15 cellular contexts compared by ENCODE assay signal in the genomic region with DNA sequence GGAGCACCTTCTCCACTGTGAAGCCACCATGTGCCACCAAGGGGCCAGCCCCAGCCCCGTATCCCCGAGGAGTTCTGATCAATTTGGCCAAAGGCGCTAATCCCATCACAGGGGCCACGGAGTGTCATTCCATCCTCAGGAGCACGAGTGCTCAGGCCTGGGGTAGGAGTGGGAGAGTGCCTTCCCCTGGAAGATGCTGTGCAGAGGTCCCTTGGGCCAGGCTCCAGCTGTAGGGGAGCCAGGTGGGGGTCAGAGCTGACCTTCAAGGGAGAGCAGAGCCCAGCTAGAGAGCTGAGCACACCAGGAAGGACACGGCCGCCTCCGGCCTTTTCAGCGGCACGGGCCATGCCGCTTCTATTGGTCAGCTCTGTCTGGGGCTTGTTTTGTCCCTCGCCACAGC.
DNase-seq lines count a peak whose midpoint lies in the region; ATAC-seq, FAIRE-seq and TF ChIP-seq lines count a peak whose summit lies in the region.
"Had no signal": no experiment of that assay in that cellular context is flagged by ENCODE, and none has a peak within 500 bp of the region (broad histone marks: within the 10 kb centered on the region; RNA-seq: fewer than 3 reads in every experiment).

No MANE protein-coding gene starts in this region.

- no peak overlapping the region for H3K9ac ChIP-seq in H1 (replicated peaks in 1 of 4; ENCODE audit: extremely low read depth in 1 of 4, low read depth in 3 of 4, low read length in 3 of 4)
- H3K9ac ChIP-seq in neuronal stem cell (ENCODE audit: low read depth, low read length, poor library complexity), result no peak overlapping the region
- H3K9ac ChIP-seq: BLaER1 treated with 17β-estradiol and CSF1 and Interleukin-3, amounts not matched to agents 10 nM and 100 nM; GM23248 had no signal

- no peak overlapping the region for H2BK15ac ChIP-seq in H1 (ENCODE audit: low read length)
- H2BK15ac ChIP-seq in neuronal stem cell (ENCODE audit: low read length), result no peak overlapping the region

- H3K4me3 ChIP-seq in H1 (ENCODE audit: extremely low read depth in 1 of 4, insufficient read depth in 2 of 4, low read depth in 3 of 4, low read length in 4 of 4) (no peak overlapping the region), neuronal stem cell (ENCODE audit: low read length in 2 of 2) (no peak overlapping the region)
- H3K4me3 ChIP-seq: BLaER1 treated with 17β-estradiol and CSF1 and Interleukin-3, amounts not matched to agents 10 nM and 100 nM; GM23248 had no signal

- peak overlapping the region; percentile 56 for H2BK120ac ChIP-seq in H1 (replicated peaks; ENCODE audit: low read depth, low read length)
- no peak overlapping the region for H2BK120ac ChIP-seq in neuronal stem cell (ENCODE audit: low read depth, low read length)

- H3K4me2 ChIP-seq in H1 (ENCODE audit: insufficient read depth in 1 of 2, low read depth in 2 of 2, low read length in 2 of 2) (no peak overlapping the region), neuronal stem cell (ENCODE audit: insufficient read depth, low read length, poor library complexity, severe bottlenecking) (no peak overlapping the region)
- H3K4me2 ChIP-seq: BLaER1 treated with 17β-estradiol and CSF1 and Interleukin-3, amounts not matched to agents 10 nM and 100 nM had no signal

- no peak overlapping the region; the same call in 1 of the 2 replicates for H4K8ac ChIP-seq in H1 (ENCODE audit: extremely low read depth, insufficient read depth, low read length)
- no peak overlapping the region for H4K8ac ChIP-seq in neuronal stem cell (ENCODE audit: low read depth, low read length)

- no peak overlapping the region for H3K27ac ChIP-seq in H1 (ENCODE audit: low read depth, low read length)
- no peak overlapping the region for H3K27ac ChIP-seq in neuronal stem cell (replicated peaks; ENCODE audit: low read length)
- H3K27ac ChIP-seq: BLaER1 treated with 17β-estradiol and CSF1 and Interleukin-3, amounts not matched to agents 10 nM and 100 nM; GM23248 had no signal

- H3K79me1 ChIP-seq in H1 (ENCODE audit: low read depth, low read length) (no peaks in the 10 kb centered on the region; the same call in 1 of the 2 replicates), neuronal stem cell (ENCODE audit: low read depth, low read length) (no peaks in the 10 kb centered on the region)

- CTCF ChIA-PET in H1 (lab: Charles Lee; ENCODE audit: partially characterized antibody), result interaction anchor here (1.1 kb wide), 1 partner anchor 65 kb away, joined by 3 read pairs; no protein-coding TSS in a partner anchor

- no peak for TF ChIP-seq POLR2A in H1 (IDR thresholded peaks at IDR 0.05; ENCODE audit: control extremely low read depth in 1 of 2, low read depth in 2 of 2, low read length in 2 of 2)

- H3K23ac ChIP-seq in H1 (ENCODE audit: insufficient read length) (no peak overlapping the region), neuronal stem cell (ENCODE audit: low read depth, low read length, poor library complexity) (no peak overlapping the region)

- H3K36me3 ChIP-seq in H1 (ENCODE audit: control insufficient read depth in 2 of 4, insufficient read depth in 4 of 4, low read length in 3 of 4) (no peaks in the 10 kb centered on the region), neuronal stem cell (replicated peaks in 1 of 2; ENCODE audit: control insufficient read depth in 2 of 2, insufficient read depth in 2 of 2, low read length in 2 of 2) (no peaks in the 10 kb centered on the region)
- H3K36me3 ChIP-seq: BLaER1 treated with 17β-estradiol and CSF1 and Interleukin-3, amounts not matched to agents 10 nM and 100 nM had no signal

- peak overlapping the region; percentile 99; the same call in 1 of the 2 replicates for H2BK20ac ChIP-seq in H1 (ENCODE audit: low read length)

- H3K27me3 ChIP-seq in H1 (replicated peaks in 1 of 4; ENCODE audit: control insufficient read depth in 3 of 4, extremely low read depth in 1 of 4, insufficient read depth in 3 of 4, low read length in 3 of 4), result peaks cover 0 to 4% (median 0%) of the 10 kb centered on the region in 4 experiments; a peak in 3 of 7 replicates
- H3K27me3 ChIP-seq in neuronal stem cell (ENCODE audit: control insufficient read depth in 3 of 3, insufficient read depth in 3 of 3, low read depth in 1 of 3, low read length in 3 of 3), result peaks cover 0 to 12% (median 4%) of the 10 kb centered on the region in 3 experiments
- H3K27me3 ChIP-seq: BLaER1 treated with 17β-estradiol and CSF1 and Interleukin-3, amounts not matched to agents 10 nM and 100 nM had no signal

- H4K20me1 ChIP-seq in H1 (replicated peaks in 1 of 2; ENCODE audit: control insufficient read depth in 1 of 2, insufficient read depth in 2 of 2, low read length in 2 of 2), result no peaks in the 10 kb centered on the region
- H4K20me1 ChIP-seq: BLaER1 treated with 17β-estradiol and CSF1 and Interleukin-3, amounts not matched to agents 10 nM and 100 nM had no signal

- no peak for FAIRE-seq in H1 (lab: Jason Lieb, UNC)
- FAIRE-seq: A204.1 had no signal

- TF ChIP-seq CTCF in natural killer cell (IDR thresholded peaks at IDR 0.05) (no peak), H1 (IDR thresholded peaks at IDR 0.05; ENCODE audit: control extremely low read depth in 1 of 3, insufficient read depth in 1 of 3, low read depth in 1 of 3, low read length in 3 of 3) (no peak), omental fat pad (IDR thresholded peaks at IDR 0.05) (no peak)

- peak; percentile 18 for DNase-seq in natural killer cell treated with Interleukin-12 subunit alpha and Interleukin-12 subunit beta and Interleukin-15 and Interleukin-18, amount 100 ng/mL, for 72 hours (ENCODE audit: low spot score)
- DNase-seq in natural killer cell (no peak), H1 (ENCODE audit: low read depth in 1 of 2, low spot score in 2 of 2) (peak in 1 of 2 experiments; percentile 41), neuronal stem cell (ENCODE audit: low spot score) (no peak), omental fat pad (ENCODE audit: low spot score) (no peak), AG08396 (ENCODE audit: low spot score) (no peak)
- DNase-seq: Calu3; CD4-positive, CD25-positive, alpha-beta regulatory T cell; DMS 273 treated with DMSO at 0.1 percent for 48 hours; GM23248; H7; IMR-90 had no signal

- no peak overlapping the region for H3K56ac ChIP-seq in H1 (replicated peaks; ENCODE audit: insufficient read length, low read depth, low read length)

- TF ChIP-seq EP300 in H1 (IDR thresholded peaks at IDR 0.05; ENCODE audit: borderline replicate concordance in 1 of 2, low read depth in 2 of 2, low read length in 2 of 2), result no peak

- 0 out of 2 replicates have a peak overlapping the region, but pooled peaks have one; percentile 30 for H2BK12ac ChIP-seq in H1 (ENCODE audit: low read depth, low read length)
- no peak overlapping the region for H2BK12ac ChIP-seq in neuronal stem cell (ENCODE audit: low read length)

- H3K4ac ChIP-seq in H1 (replicated peaks; ENCODE audit: insufficient read length, low read depth, low read length) (peak overlapping the region; percentile 92), neuronal stem cell (ENCODE audit: low read length) (no peak overlapping the region)

- no peak overlapping the region for H3K14ac ChIP-seq in H1 (ENCODE audit: insufficient read length)
- no peak overlapping the region for H3K14ac ChIP-seq in neuronal stem cell (ENCODE audit: low read length)

- H2AK5ac ChIP-seq in H1 (ENCODE audit: low read depth, low read length) (0 out of 2 replicates have a peak overlapping the region, but pooled peaks have one; percentile 55), neuronal stem cell (ENCODE audit: low read depth, low read length) (peak overlapping the region; percentile 41)

- no peaks in the 10 kb centered on the region for H3K23me2 ChIP-seq in H1 (ENCODE audit: low read depth, low read length)

- peaks cover 0 to 7% of the 10 kb centered on the region in 2 donors for H3K27me3 Mint-ChIP-seq in natural killer cell treated with Interleukin-12 subunit alpha and Interleukin-12 subunit beta and Interleukin-15 and Interleukin-18, amount 100 ng/mL, for 72 hours
- H3K27me3 Mint-ChIP-seq in natural killer cell (ENCODE audit: low read depth in 2 of 2), result peaks cover 0 to 4% of the 10 kb centered on the region in 2 donors

- no peak overlapping the region for H3K4me3 Mint-ChIP-seq in natural killer cell treated with Interleukin-12 subunit alpha and Interleukin-12 subunit beta and Interleukin-15 and Interleukin-18, amount 100 ng/mL, for 72 hours
- no peak overlapping the region for H3K4me3 Mint-ChIP-seq in natural killer cell
- H3K4me3 Mint-ChIP-seq: CD4-positive, CD25-positive, alpha-beta regulatory T cell had no signal

- H3K79me2 ChIP-seq in H1 (ENCODE audit: control insufficient read depth in 1 of 2, insufficient read depth in 2 of 2, low read length in 2 of 2), result no peaks in the 10 kb centered on the region

- no peak for TF ChIP-seq RAD21 in H1 (IDR thresholded peaks at IDR 0.05 in 1 of 2, conservative IDR thresholded peaks at IDR 0.05 in 1 of 2; ENCODE audit: low read depth in 2 of 2, low read length in 2 of 2)

- intact Hi-C loops in natural killer cell (cut with micrococcal nuclease), result no loop called here

- H3K9me3 ChIP-seq in H1 (ENCODE audit: insufficient read depth in 2 of 2, low read depth in 1 of 2, low read length in 1 of 2) (no peaks in the 10 kb centered on the region), neuronal stem cell (replicated peaks in 1 of 2; ENCODE audit: control insufficient read depth in 2 of 2, insufficient read depth in 1 of 2, low read depth in 1 of 2, low read length in 2 of 2) (no peaks in the 10 kb centered on the region)
- H3K9me3 ChIP-seq: BLaER1 treated with 17β-estradiol and CSF1 and Interleukin-3, amounts not matched to agents 10 nM and 100 nM had no signal

- ATAC-seq in natural killer cell treated with Interleukin-12 subunit alpha and Interleukin-12 subunit beta and Interleukin-15 and Interleukin-18, amount 100 ng/mL, for 72 hours, result no peak
- ATAC-seq in natural killer cell (no peak), omental fat pad (ENCODE audit: low FRiP score) (no peak), HG02973 (IDR thresholded peaks at IDR 0.05; ENCODE audit: unreplicated experiment) (no peak)

- H3K18ac ChIP-seq in H1 (ENCODE audit: extremely low read depth, low read length), result peak overlapping the region; percentile 86; the same call in 1 of the 2 replicates
- peak overlapping the region; percentile 21 for H3K18ac ChIP-seq in neuronal stem cell (ENCODE audit: low read length)

- no peaks in the 10 kb centered on the region for H3K9me3 Mint-ChIP-seq in natural killer cell treated with Interleukin-12 subunit alpha and Interleukin-12 subunit beta and Interleukin-15 and Interleukin-18, amount 100 ng/mL, for 72 hours
- H3K9me3 Mint-ChIP-seq in natural killer cell, result no peaks in the 10 kb centered on the region

- no peak overlapping the region for H3K27ac Mint-ChIP-seq in natural killer cell treated with Interleukin-12 subunit alpha and Interleukin-12 subunit beta and Interleukin-15 and Interleukin-18, amount 100 ng/mL, for 72 hours
- H3K27ac Mint-ChIP-seq in natural killer cell, result no peak overlapping the region
- H3K27ac Mint-ChIP-seq: CD4-positive, CD25-positive, alpha-beta regulatory T cell had no signal

- H3K4me1 ChIP-seq in H1 (replicated peaks in 1 of 4; ENCODE audit: control insufficient read depth in 3 of 4, insufficient read depth in 4 of 4, low read length in 3 of 4), result peaks cover 15 to 32% (median 23%) of the 10 kb centered on the region in 4 experiments
- H3K4me1 ChIP-seq in neuronal stem cell (ENCODE audit: control insufficient read depth in 2 of 2, insufficient read depth in 1 of 2, low read depth in 1 of 2, low read length in 2 of 2), result peaks cover 0 to 10% of the 10 kb centered on the region in 2 donors
- H3K4me1 ChIP-seq: BLaER1 treated with 17β-estradiol and CSF1 and Interleukin-3, amounts not matched to agents 10 nM and 100 nM had no signal

- H2BK5ac ChIP-seq in H1 (ENCODE audit: low read depth, low read length) (no peak overlapping the region; the same call in 1 of the 2 replicates), neuronal stem cell (ENCODE audit: low read length) (no peak overlapping the region)

- no peaks in the 10 kb centered on the region for H3K36me3 Mint-ChIP-seq in natural killer cell treated with Interleukin-12 subunit alpha and Interleukin-12 subunit beta and Interleukin-15 and Interleukin-18, amount 100 ng/mL, for 72 hours
- H3K36me3 Mint-ChIP-seq in natural killer cell, result no peaks in the 10 kb centered on the region
- H3K36me3 Mint-ChIP-seq: CD4-positive, CD25-positive, alpha-beta regulatory T cell had no signal

- 90% methylated on average over 11 of the region's 12 CpGs; no CpG with 5 or more reads in 1 of the 2 experiments for WGBS in H1 (ENCODE audit: extremely low coverage in 1 of 2, insufficient coverage in 1 of 2, insufficient read length in 1 of 2, insufficient replicate concordance in 2 of 2, low coverage in 1 of 2, low lambda C conversion rate in 2 of 2, missing lambda C conversion rate in 1 of 2), 2 experiments
- no CpG with 5 or more reads among the region's 12 CpGs for WGBS in neuronal stem cell (ENCODE audit: extremely low coverage in 2 of 2, insufficient read length in 2 of 2, insufficient replicate concordance in 1 of 2), 2 donors

- H2AFZ ChIP-seq in H1 (ENCODE audit: low read length) (no peak overlapping the region), neuronal stem cell (ENCODE audit: low read length) (no peak overlapping the region)
- H2AFZ ChIP-seq: GM23248 had no signal

- H4K91ac ChIP-seq in H1 (replicated peaks; ENCODE audit: insufficient read length, low read length) (peak overlapping the region; percentile 77), neuronal stem cell (ENCODE audit: low read depth, low read length, poor library complexity) (no peak overlapping the region)

- no peaks in the 10 kb centered on the region for H3K4me1 Mint-ChIP-seq in natural killer cell treated with Interleukin-12 subunit alpha and Interleukin-12 subunit beta and Interleukin-15 and Interleukin-18, amount 100 ng/mL, for 72 hours (ENCODE audit: low read depth in 2 of 2)
- no peaks in the 10 kb centered on the region for H3K4me1 Mint-ChIP-seq in natural killer cell
- H3K4me1 Mint-ChIP-seq: CD4-positive, CD25-positive, alpha-beta regulatory T cell had no signal

- H4K5ac ChIP-seq in H1 (ENCODE audit: insufficient read length, low read depth, low read length), result no peak overlapping the region

- POLR2A ChIA-PET in H1 (lab: Charles Lee; ENCODE audit: partially characterized antibody), result no interaction called here
